In the genomic region with DNA sequence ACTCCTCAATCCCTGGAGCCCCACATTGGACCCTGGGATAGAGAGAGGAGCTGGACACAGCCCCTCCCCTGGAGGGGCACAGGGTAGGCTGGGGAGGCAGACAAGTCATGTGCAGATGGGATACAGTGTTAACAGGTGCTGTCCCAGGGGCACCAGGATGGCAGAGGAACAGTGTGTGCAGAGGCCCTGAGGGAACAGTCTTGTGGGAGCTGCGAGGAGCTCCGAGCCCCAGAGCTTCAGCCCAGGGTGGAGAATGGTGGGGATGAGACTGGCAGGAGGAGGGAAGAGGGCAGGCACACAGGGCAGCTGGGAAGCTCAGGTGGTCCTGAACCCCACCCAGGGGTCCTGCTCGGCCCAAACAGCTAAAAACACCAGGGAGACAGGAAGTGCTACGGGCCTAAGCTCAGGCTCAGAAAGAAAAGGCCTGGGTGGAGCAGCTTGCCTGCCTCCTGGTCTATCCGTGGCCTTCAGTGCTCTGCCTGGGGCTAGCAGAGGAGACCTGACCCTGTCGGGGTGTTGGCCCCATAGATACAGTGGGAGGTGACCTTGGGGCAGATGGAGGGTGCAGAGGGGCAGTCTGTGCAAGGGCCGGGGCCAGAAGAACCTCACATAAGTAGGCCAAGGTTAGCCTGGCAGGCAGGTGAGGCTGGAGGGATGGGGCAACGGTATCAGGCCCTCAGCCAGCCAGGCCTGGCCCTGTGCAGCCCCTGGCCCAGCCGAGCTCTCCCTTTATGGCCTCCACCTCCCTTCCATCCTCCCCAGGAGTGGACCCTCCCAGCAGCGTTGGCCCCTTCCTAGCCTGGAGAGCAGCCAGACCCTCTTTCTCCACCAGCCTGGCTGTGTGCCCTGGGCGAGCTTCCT, we compare ENCODE assay signal across 8 cellular contexts. TPM values are rescaled to one million over a fixed set of nuclear protein-coding genes. Genes with fewer than 3 reads are reported as not detected.
A peak's percentile ranks its signal among the peaks of the same experiment; 100 is the strongest.
DNase-seq lines count a peak whose midpoint lies in the region; ATAC-seq, FAIRE-seq and TF ChIP-seq lines count a peak whose summit lies in the region.
"Had no signal": no experiment of that assay in that cellular context is flagged by ENCODE, and none has a peak within 500 bp of the region (broad histone marks: within the 10 kb centered on the region; RNA-seq: fewer than 3 reads in every experiment).

No MANE protein-coding gene starts in this region.

- H3K27ac ChIP-seq in SK-N-SH (ENCODE audit: low read depth in 2 of 2, low read length in 1 of 2) (peak overlapping the region in 1 of 2 experiments; percentile 85; a peak in 2 of 4 replicates), GM12878 (ENCODE audit: control insufficient read depth, insufficient read depth) (no peak overlapping the region), mesenchymal stem cell (ENCODE audit: low read length, poor library complexity, severe bottlenecking) (no peak overlapping the region), testis (peak overlapping the region; percentile 12 to 69)

- H4K91ac ChIP-seq in mesenchymal stem cell (ENCODE audit: low read length): peak overlapping the region; percentile 90

- intact Hi-C loops in GM12878 (cut with micrococcal nuclease; ENCODE audit: unreplicated experiment) (no loop called here), testis (cut with DNase I; ENCODE audit: low total_unique reads) (no loop called here)

- H3F3A ChIP-seq in SK-N-SH (replicated peaks; ENCODE audit: insufficient read depth): no peaks in the 10 kb centered on the region

- peak overlapping the region; percentile 38 to 77 for H2BK12ac ChIP-seq in mesenchymal stem cell (ENCODE audit: low read length in 2 of 2)

- no peak for TF ChIP-seq POLR2A in GM12878 (IDR thresholded peaks at IDR 0.05; ENCODE audit: low read depth, low read length)
- TF ChIP-seq POLR2A in testis (IDR thresholded peaks at IDR 0.05): no peak

- TF ChIP-seq EP300 in SK-N-SH (IDR thresholded peaks at IDR 0.05; ENCODE audit: borderline replicate concordance in 1 of 2, low read depth in 1 of 2, low read length in 1 of 2): no peak
- TF ChIP-seq EP300 in GM12878 (IDR thresholded peaks at IDR 0.05; ENCODE audit: borderline replicate concordance in 1 of 2, control insufficient read depth in 1 of 2, low read depth in 2 of 2, low read length in 2 of 2): no peak

- H3K4me2 ChIP-seq in SK-N-SH (no peak overlapping the region), GM12878 (ENCODE audit: control insufficient read depth, insufficient read depth) (no peak overlapping the region), mesenchymal stem cell (ENCODE audit: low read length, poor library complexity, severe bottlenecking) (no peak overlapping the region)

- H3K9ac ChIP-seq in SK-N-SH (no peak overlapping the region), GM12878 (ENCODE audit: control insufficient read depth, insufficient read depth, low read length) (no peak overlapping the region), mesenchymal stem cell (ENCODE audit: low read length) (peak overlapping the region; percentile 72)

- no peak overlapping the region for H2BK15ac ChIP-seq in mesenchymal stem cell (ENCODE audit: low read depth, poor library complexity, severe bottlenecking)

- H3K14ac ChIP-seq in mesenchymal stem cell (ENCODE audit: low read length in 2 of 2): peak overlapping the region in 1 of 2 experiments; percentile 81

- no peaks in the 10 kb centered on the region for H3K9me2 ChIP-seq in SK-N-SH

- H2AFZ ChIP-seq in SK-N-SH (ENCODE audit: low read depth) (no peak overlapping the region), GM12878 (ENCODE audit: control insufficient read depth, low read depth, low read length) (peak overlapping the region; percentile 82), mesenchymal stem cell (ENCODE audit: low read depth, low read length) (no peak overlapping the region)

- TF ChIP-seq CTCF in SK-N-SH (IDR thresholded peaks at IDR 0.05) (no peak), GM12878 (IDR thresholded peaks at IDR 0.05 in 2 of 3, conservative IDR thresholded peaks at IDR 0.05 in 1 of 3; ENCODE audit: control insufficient read depth in 2 of 3, extremely low read depth in 1 of 3, insufficient read depth in 1 of 3, low read depth in 3 of 3, low read length in 3 of 3) (no peak), testis (IDR thresholded peaks at IDR 0.05) (no peak)

- DNase-seq in SK-N-SH: peak; percentile 21
- no peak for DNase-seq in GM12878 (ENCODE audit: low read depth, low spot score)
- no peak for DNase-seq in mesenchymal stem cell
- DNase-seq in testis: no peak
- no peak for DNase-seq in midbrain (lab: John Stamatoyannopoulos, UW)
- no peak for DNase-seq in DMS153 treated with DMSO at 0.1 percent for 48 hours (lab: John Stamatoyannopoulos, UW; ENCODE audit: unreplicated experiment)

- no TSS peak for BruUV-seq in GM12878 (replicated peaks; lab: Mats Ljungman, UMichigan)

- CTCF ChIA-PET in SK-N-SH (lab: Yijun Ruan, JAX): interaction anchor here (0.7 to 4.9 kb wide), 14 partner anchors 9 to 360 kb away, joined by 3 to 54 read pairs (median 4); no protein-coding TSS in a partner anchor
- CTCF ChIA-PET in GM12878 (lab: Yijun Ruan, JAX): interaction anchor here (1.9 to 2.5 kb wide), 3 partner anchors 9 to 163 kb away, joined by 8 to 13 read pairs (median 10); no protein-coding TSS in a partner anchor

- peak overlapping the region; percentile 40 to 85 for H3K18ac ChIP-seq in mesenchymal stem cell (ENCODE audit: low read depth in 1 of 2, low read length in 2 of 2)

- no peak; the same call in 2 of the 3 replicates for ATAC-seq in GM12878
- ATAC-seq in HG03139 (IDR thresholded peaks at IDR 0.05; ENCODE audit: unreplicated experiment): no peak

- TF ChIP-seq RAD21 in SK-N-SH (IDR thresholded peaks at IDR 0.05; ENCODE audit: low read length) (no peak), GM12878 (IDR thresholded peaks at IDR 0.05; ENCODE audit: insufficient read depth, low read depth, low read length) (no peak)

- peak overlapping the region; percentile 56 to 92 for H3K4ac ChIP-seq in mesenchymal stem cell (ENCODE audit: low read depth in 1 of 2, low read length in 2 of 2)

- FAIRE-seq in GM12878 (lab: Jason Lieb, UNC): no peak

- in situ Hi-C loops in GM12878 (cut with MboI): no loop called here

- no peaks in the 10 kb centered on the region for H3K9me3 ChIP-seq in SK-N-SH
- no peaks in the 10 kb centered on the region; the same call in 2 of the 3 replicates for H3K9me3 ChIP-seq in GM12878 (replicated peaks; ENCODE audit: control insufficient read depth, insufficient read depth, low read length)
- peaks cover 5% of the 10 kb centered on the region for H3K9me3 ChIP-seq in mesenchymal stem cell (ENCODE audit: control insufficient read depth, low read length)
- H3K9me3 ChIP-seq in testis: no peaks in the 10 kb centered on the region

- H3K79me1 ChIP-seq in mesenchymal stem cell (replicated peaks; ENCODE audit: low read length, poor library complexity, severe bottlenecking): peaks cover 30% of the 10 kb centered on the region

- RAD21 ChIA-PET in GM12878 (lab: Charles Lee; ENCODE audit: unreplicated experiment): interaction anchor here (1.2 kb wide), 1 partner anchor 9 kb away, joined by 5 read pairs; no protein-coding TSS in a partner anchor

- H3K36me3 ChIP-seq in SK-N-SH (replicated peaks in 1 of 2; ENCODE audit: control insufficient read depth in 1 of 2, insufficient read depth in 2 of 2, low read length in 1 of 2): peaks cover 2 to 11% of the 10 kb centered on the region in 2 experiments
- no peaks in the 10 kb centered on the region for H3K36me3 ChIP-seq in GM12878 (ENCODE audit: control insufficient read depth in 2 of 2, insufficient read depth in 2 of 2, low read length in 1 of 2)
- peaks cover 17 to 42% of the 10 kb centered on the region in 2 experiments for H3K36me3 ChIP-seq in mesenchymal stem cell (ENCODE audit: control insufficient read depth in 1 of 2, insufficient read depth in 2 of 2, low read depth in 1 of 2, low read length in 2 of 2)
- H3K36me3 ChIP-seq in testis (ENCODE audit: low read depth, missing control alignments): no peaks in the 10 kb centered on the region

- H2BK5ac ChIP-seq in mesenchymal stem cell (ENCODE audit: low read depth, low read length, poor library complexity, severe bottlenecking): no peak overlapping the region

- SMC1A ChIA-PET in GM12878 (lab: Charles Lee; ENCODE audit: uncharacterized antibody, unreplicated experiment): interaction anchor here (1.5 to 4.5 kb wide), 2 partner anchors 9 to 35 kb away, joined by 5 to 24 read pairs; no protein-coding TSS in a partner anchor

- no peak overlapping the region for H3K4me3 ChIP-seq in SK-N-SH (ENCODE audit: low read depth in 2 of 2, low read length in 1 of 2)
- H3K4me3 ChIP-seq in GM12878: no peak overlapping the region
- no peak overlapping the region for H3K4me3 ChIP-seq in mesenchymal stem cell (ENCODE audit: insufficient read depth in 1 of 2, low read depth in 1 of 2, low read length in 2 of 2)
- H3K4me3 ChIP-seq in testis: no peak overlapping the region

- peak overlapping the region in 1 of 2 experiments; percentile 29 for H3K23ac ChIP-seq in mesenchymal stem cell (ENCODE audit: low read length in 2 of 2)

- POLR2A ChIA-PET in SK-N-SH (lab: Yijun Ruan, JAX) (interaction anchor here (1.1 to 2.0 kb wide), 2 partner anchors 9 to 15 kb away, joined by 3 to 15 read pairs; a partner anchor contains a TSS), GM12878 (lab: Charles Lee) (no interaction called here)

- H4K20me1 ChIP-seq in SK-N-SH (ENCODE audit: insufficient read depth) (0 out of 2 replicates have a peak, but pooled peaks cover 9% of the 10 kb centered on the region), GM12878 (ENCODE audit: control insufficient read depth, insufficient read depth) (no peaks in the 10 kb centered on the region)

- H3K4me1 ChIP-seq in SK-N-SH (ENCODE audit: control insufficient read depth in 1 of 2, insufficient read depth in 2 of 2, low read depth in 1 of 2, low read length in 1 of 2) (peaks cover 0 to 30% of the 10 kb centered on the region in 2 experiments; a peak in 1 of 4 replicates), GM12878 (ENCODE audit: control insufficient read depth, insufficient read depth, low read length) (peaks cover 14% of the 10 kb centered on the region), mesenchymal stem cell (ENCODE audit: control insufficient read depth, insufficient read depth, low read depth, low read length) (peaks cover 14% of the 10 kb centered on the region), testis (peaks cover 57% of the 10 kb centered on the region)

- peak overlapping the region; percentile 91 for H2BK120ac ChIP-seq in mesenchymal stem cell (ENCODE audit: low read depth, low read length)

- H2AK5ac ChIP-seq in mesenchymal stem cell (ENCODE audit: low read length, severe bottlenecking): no peak overlapping the region

- WGBS in SK-N-SH (ENCODE audit: low lambda C conversion rate): 87% methylated on average over 7 of the region's 11 CpGs
- 16% methylated on average over 10 of the region's 11 CpGs for WGBS in GM12878 (ENCODE audit: insufficient coverage, insufficient replicate concordance, low lambda C conversion rate, missing lambda C conversion rate)
- WGBS in mesenchymal stem cell: 75% methylated on average over 10 of the region's 11 CpGs
- 35 to 62% methylated on average over 11 of the region's 11 CpGs for WGBS in testis, 2 donors

- H3K79me2 ChIP-seq in SK-N-SH (ENCODE audit: insufficient read depth) (peaks cover 64% of the 10 kb centered on the region), GM12878 (ENCODE audit: control insufficient read depth, insufficient read depth, low read length) (no peaks in the 10 kb centered on the region)

- H3K27me3 ChIP-seq in SK-N-SH (ENCODE audit: insufficient read depth) (no peaks in the 10 kb centered on the region), GM12878 (replicated peaks in 1 of 2; ENCODE audit: control insufficient read depth in 2 of 2, insufficient read depth in 2 of 2, low read length in 1 of 2) (no peaks in the 10 kb centered on the region), mesenchymal stem cell (ENCODE audit: control insufficient read depth in 1 of 2, insufficient read depth in 1 of 2, low read length in 2 of 2) (no peaks in the 10 kb centered on the region), testis (no peaks in the 10 kb centered on the region)

- peak overlapping the region; percentile 98 for H4K8ac ChIP-seq in mesenchymal stem cell (ENCODE audit: low read length)

RNA-seq across cellular contexts. Expression of a gene that starts 15.4 kb away (rescaled TPM):
- polyA plus RNA-seq in SK-N-SH (2012; rRNA removed) (31.6 and 33.1 TPM in 2 replicates), GM12878 (2011; rRNA removed) (0.06 and 0.07 TPM in 2 replicates), GM12878 (2014; fragmentation: Illumina TruSeq; extraction: Trizol) (0.07 and 0.19 TPM in 2 replicates), GM12878 (2014; fragmentation: Nextera tagmentation; extraction: Ambion mirVana) (under 1 TPM in 1 of 2 experiments, not detected in 1; 0.02 TPM), GM12878 (2014; rRNA removed) (0.10 TPM in 1 of 2 replicates, not detected in the other), GM12878 (2016; fragmentation: Nextera tagmentation; extraction: Ambion mirVana) (under 1 TPM; 0.04 TPM), testis (ENCODE audit: insufficient read depth, low read depth, low replicate concordance) (62.3 TPM)
- 10.2 and 17.6 TPM in 2 replicates for polyA plus RNA-seq in SK-N-SH (2012; cell fraction: cytosol; rRNA removed)
- 71.6 and 84.7 TPM in 2 replicates for polyA plus RNA-seq in SK-N-SH (2012; cell fraction: nucleus; rRNA removed)
- 0.15 and 0.17 TPM in 2 replicates for total RNA-seq in GM12878 (2013; cell fraction: nucleolus; rRNA removed)
- total RNA-seq in GM12878 (2014; rRNA removed) (0.11 TPM in 1 of 2 replicates, not detected in the other), GM12878 (2014; rRNA removed; fragmentation: Illumina TruSeq; extraction: Trizol) (not detected in 2 replicates), GM12878 (2021) (0.19 and 0.33 TPM in 2 replicates), testis (100 to 1,000 TPM; 102 to 116 TPM)
- 0.08 TPM for polyA plus RNA-seq in GM12878 (2011; ENCODE audit: low read depth)
- 0.10 and 0.15 TPM in 2 replicates for polyA plus RNA-seq in GM12878 (2011; cell fraction: cytosol; rRNA removed)
- 0.27 and 0.31 TPM in 2 replicates for polyA plus RNA-seq in GM12878 (2011; cell fraction: nucleus; rRNA removed)
- 0.20 and 0.27 TPM in 2 replicates for polyA plus RNA-seq in GM12878 (2012)
- polyA minus RNA-seq in GM12878 (2011; rRNA and poly(A)+ RNA removed): 0.57 TPM in 1 of 2 replicates, not detected in the other
- not detected in 2 replicates for polyA minus RNA-seq in GM12878 (2011; cell fraction: cytosol; rRNA and poly(A)+ RNA removed)
- polyA minus RNA-seq in GM12878 (2011; cell fraction: nucleus; rRNA and poly(A)+ RNA removed): 0.19 TPM in 1 of 2 replicates, not detected in the other
- polyA plus RNA-seq in mesenchymal stem cell (2013, experiment 1 of 2): 26.0 TPM
- 25.0 TPM for polyA plus RNA-seq in mesenchymal stem cell (2013, experiment 2 of 2)

RNA-seq across cellular contexts. Expression of a gene that starts 20.4 kb away (rescaled TPM):
- polyA plus RNA-seq in SK-N-SH (2012; rRNA removed) (0.20 TPM in 1 of 2 replicates, not detected in the other), GM12878 (2011; rRNA removed) (not detected in 2 replicates), GM12878 (2014; fragmentation: Illumina TruSeq; extraction: Trizol) (not detected in 2 replicates), GM12878 (2014; fragmentation: Nextera tagmentation; extraction: Ambion mirVana) (not detected), GM12878 (2014; rRNA removed) (not detected in 2 replicates), GM12878 (2016; fragmentation: Nextera tagmentation; extraction: Ambion mirVana) (not detected), testis (ENCODE audit: insufficient read depth, low read depth, low replicate concordance) (not detected)
- 0.23 TPM in 1 of 2 replicates, not detected in the other for polyA plus RNA-seq in SK-N-SH (2012; cell fraction: cytosol; rRNA removed)
- 1.5 TPM in 2 replicates for polyA plus RNA-seq in SK-N-SH (2012; cell fraction: nucleus; rRNA removed)
- not detected in 2 replicates for total RNA-seq in GM12878 (2013; cell fraction: nucleolus; rRNA removed)
- total RNA-seq in GM12878 (2014; rRNA removed) (not detected in 2 replicates), GM12878 (2014; rRNA removed; fragmentation: Illumina TruSeq; extraction: Trizol) (not detected in 2 replicates), GM12878 (2021) (not detected in 2 replicates), testis (1 to 10 TPM; 1.7 to 6.7 TPM)
- not detected for polyA plus RNA-seq in GM12878 (2011; ENCODE audit: low read depth)
- not detected in 2 replicates for polyA plus RNA-seq in GM12878 (2011; cell fraction: cytosol; rRNA removed)
- 0.34 TPM in 1 of 2 replicates, not detected in the other for polyA plus RNA-seq in GM12878 (2011; cell fraction: nucleus; rRNA removed)
- not detected in 2 replicates for polyA plus RNA-seq in GM12878 (2012)
- not detected in 2 replicates for polyA minus RNA-seq in GM12878 (2011; rRNA and poly(A)+ RNA removed)
- polyA minus RNA-seq in GM12878 (2011; cell fraction: cytosol; rRNA and poly(A)+ RNA removed): not detected in 2 replicates
- polyA minus RNA-seq in GM12878 (2011; cell fraction: nucleus; rRNA and poly(A)+ RNA removed): not detected in 2 replicates
- polyA plus RNA-seq in mesenchymal stem cell (2013, experiment 1 of 2): 0.19 TPM
- polyA plus RNA-seq in mesenchymal stem cell (2013, experiment 2 of 2): not detected
- total RNA-seq: NCI-H460 had no signal

RNA-seq across cellular contexts. Expression of a gene that starts 45.8 kb away (rescaled TPM):
- polyA plus RNA-seq in SK-N-SH (2012; rRNA removed) (0.08 and 0.11 TPM in 2 replicates), GM12878 (2011; rRNA removed) (0.04 TPM in 1 of 2 replicates, not detected in the other), GM12878 (2014; fragmentation: Illumina TruSeq; extraction: Trizol) (0.01 TPM in 1 of 2 replicates, not detected in the other), GM12878 (2014; fragmentation: Nextera tagmentation; extraction: Ambion mirVana) (not detected), GM12878 (2014; rRNA removed) (0.04 TPM in 1 of 2 replicates, not detected in the other), GM12878 (2016; fragmentation: Nextera tagmentation; extraction: Ambion mirVana) (not detected), testis (ENCODE audit: insufficient read depth, low read depth, low replicate concordance) (40.1 TPM)
- 0.03 and 0.04 TPM in 2 replicates for polyA plus RNA-seq in SK-N-SH (2012; cell fraction: cytosol; rRNA removed)
- polyA plus RNA-seq in SK-N-SH (2012; cell fraction: nucleus; rRNA removed): 0.74 and 0.85 TPM in 2 replicates
- total RNA-seq in GM12878 (2013; cell fraction: nucleolus; rRNA removed): 0.13 TPM in 1 of 2 replicates, not detected in the other
- total RNA-seq in GM12878 (2014; rRNA removed) (not detected in 2 replicates), GM12878 (2014; rRNA removed; fragmentation: Illumina TruSeq; extraction: Trizol) (not detected in 2 replicates), GM12878 (2021) (0.21 and 0.24 TPM in 2 replicates), testis (100 to 1,000 TPM; 161 to 239 TPM)
- polyA plus RNA-seq in GM12878 (2011; ENCODE audit: low read depth): not detected
- 0.02 TPM in 1 of 2 replicates, not detected in the other for polyA plus RNA-seq in GM12878 (2011; cell fraction: cytosol; rRNA removed)
- 0.06 and 0.07 TPM in 2 replicates for polyA plus RNA-seq in GM12878 (2011; cell fraction: nucleus; rRNA removed)
- 0.03 TPM in 1 of 2 replicates, not detected in the other for polyA plus RNA-seq in GM12878 (2012)
- not detected in 2 replicates for polyA minus RNA-seq in GM12878 (2011; rRNA and poly(A)+ RNA removed)
- polyA minus RNA-seq in GM12878 (2011; cell fraction: cytosol; rRNA and poly(A)+ RNA removed): not detected in 2 replicates
- polyA minus RNA-seq in GM12878 (2011; cell fraction: nucleus; rRNA and poly(A)+ RNA removed): 0.10 TPM in 1 of 2 replicates, not detected in the other
- polyA plus RNA-seq in mesenchymal stem cell (2013, experiment 1 of 2): 0.04 TPM
- 0.03 TPM for polyA plus RNA-seq in mesenchymal stem cell (2013, experiment 2 of 2)

RNA-seq across cellular contexts. Expression of a gene that starts 48.0 kb away (rescaled TPM):
- polyA plus RNA-seq in SK-N-SH (2012; rRNA removed) (not detected in 2 replicates), GM12878 (2011; rRNA removed) (not detected in 2 replicates), GM12878 (2014; fragmentation: Illumina TruSeq; extraction: Trizol) (not detected in 2 replicates), GM12878 (2014; fragmentation: Nextera tagmentation; extraction: Ambion mirVana) (not detected), GM12878 (2014; rRNA removed) (not detected in 2 replicates), GM12878 (2016; fragmentation: Nextera tagmentation; extraction: Ambion mirVana) (not detected), testis (ENCODE audit: insufficient read depth, low read depth, low replicate concordance) (not detected)
- not detected in 2 replicates for polyA plus RNA-seq in SK-N-SH (2012; cell fraction: cytosol; rRNA removed)
- polyA plus RNA-seq in SK-N-SH (2012; cell fraction: nucleus; rRNA removed): 0.04 TPM in 1 of 2 replicates, not detected in the other
- not detected in 2 replicates for total RNA-seq in GM12878 (2013; cell fraction: nucleolus; rRNA removed)
- total RNA-seq in GM12878 (2014; rRNA removed) (not detected in 2 replicates), GM12878 (2014; rRNA removed; fragmentation: Illumina TruSeq; extraction: Trizol) (not detected in 2 replicates), GM12878 (2021) (not detected in 2 replicates), testis (under 1 TPM; 0.47 to 0.74 TPM)
- not detected for polyA plus RNA-seq in GM12878 (2011; ENCODE audit: low read depth)
- not detected in 2 replicates for polyA plus RNA-seq in GM12878 (2011; cell fraction: cytosol; rRNA removed)
- polyA plus RNA-seq in GM12878 (2011; cell fraction: nucleus; rRNA removed): not detected in 2 replicates
- not detected in 2 replicates for polyA plus RNA-seq in GM12878 (2012)
- polyA minus RNA-seq in GM12878 (2011; rRNA and poly(A)+ RNA removed): not detected in 2 replicates
- polyA minus RNA-seq in GM12878 (2011; cell fraction: cytosol; rRNA and poly(A)+ RNA removed): not detected in 2 replicates
- polyA minus RNA-seq in GM12878 (2011; cell fraction: nucleus; rRNA and poly(A)+ RNA removed): not detected in 2 replicates
- not detected for polyA plus RNA-seq in mesenchymal stem cell (2013, experiment 1 of 2)
- polyA plus RNA-seq in mesenchymal stem cell (2013, experiment 2 of 2): not detected
- total RNA-seq: NCI-H460 had no signal

Comparison
In these comparisons a context has a peak if more than half of its experiments do, and no peak if none do; other contexts are left out.
1. H3K27ac ChIP-seq: peak in testis (2 of 2); none in GM12878 (single experiment) and mesenchymal stem cell (single experiment).
2. RNA of a gene that starts 15.4 kb away (polyA plus RNA-seq): 62.3 TPM in testis (single experiment) and 10.2 to 84.7 TPM in SK-N-SH; 0.02 to 0.31 TPM in GM12878; every median in the first group is over 4 times any median in the second.
3. RNA of a gene that starts 45.8 kb away (polyA plus RNA-seq): 40.1 TPM in testis (single experiment); 0.03 to 0.85 TPM in SK-N-SH and 0.01 to 0.07 TPM in GM12878; every median in the first group is over 10 times any median in the second.